Comparison of ENCODE assay signal across 10 cellular contexts in genomic region chr19:10238172-10238783, GRCh38. TPM values are rescaled to one million over a fixed set of nuclear protein-coding genes. Genes with fewer than 3 reads are reported as not detected.
DNase-seq lines count a peak whose midpoint lies in the region; ATAC-seq and TF ChIP-seq lines count a peak whose summit lies in the region.
"Had no signal": no experiment of that assay in that cellular context is flagged by ENCODE, and none has a peak within 500 bp of the region (broad histone marks: within the 10 kb centered on the region; RNA-seq: fewer than 3 reads in every experiment).

No MANE protein-coding gene starts in this region.

- DNase-seq in ELR (ENCODE audit: low read depth) (peak; percentile 32), NCI-H2196 treated with DMSO at 0.1 percent for 48 hours (lab: John Stamatoyannopoulos, UW; ENCODE audit: unreplicated experiment) (peak; percentile 85), epithelial cell of esophagus (ENCODE audit: low read depth) (peak; percentile 72), progenitor cell of endocrine pancreas (ENCODE audit: low spot score, unreplicated experiment) (no peak), foreskin melanocyte (no peak), foreskin keratinocyte (no peak), inferior parietal cortex (ENCODE audit: extremely low spot score) (no peak)
- DNase-seq: amniotic stem cell had no signal

- H3K4me3 Mint-ChIP-seq in progenitor cell of endocrine pancreas (ENCODE audit: low read depth): no peak overlapping the region

- ATAC-seq in HG03280 (IDR thresholded peaks at IDR 0.05; ENCODE audit: unreplicated experiment) (no peak), foreskin keratinocyte (no peak)

- no peaks in the 10 kb centered on the region for H3K4me1 ChIP-seq in foreskin keratinocyte

- no peak overlapping the region for H3K4me3 ChIP-seq in epithelial cell of esophagus (ENCODE audit: low read length)
- H3K4me3 ChIP-seq: ovary had no signal

- H3K27me3 ChIP-seq in foreskin keratinocyte: no peaks in the 10 kb centered on the region
- H3K27me3 ChIP-seq: ovary had no signal

- no peak for TF ChIP-seq CTCF in epithelial cell of esophagus (IDR thresholded peaks at IDR 0.05; ENCODE audit: insufficient read depth, low read depth, low read length, missing control alignments)
- no peak for TF ChIP-seq CTCF in progenitor cell of endocrine pancreas (IDR thresholded peaks at IDR 0.05; ENCODE audit: unreplicated experiment)
- no peak for TF ChIP-seq CTCF in foreskin keratinocyte (conservative IDR thresholded peaks at IDR 0.05)

- no peaks in the 10 kb centered on the region for H3K27me3 Mint-ChIP-seq in progenitor cell of endocrine pancreas

- H3K4me1 Mint-ChIP-seq in progenitor cell of endocrine pancreas (ENCODE audit: low read depth): peaks cover 2% of the 10 kb centered on the region

- H3K9me3 Mint-ChIP-seq in progenitor cell of endocrine pancreas (ENCODE audit: low read depth): no peaks in the 10 kb centered on the region

- no peak overlapping the region for H3K27ac ChIP-seq in foreskin keratinocyte
- H3K27ac ChIP-seq: ovary had no signal

- peak overlapping the region; percentile 69 for H3K27ac Mint-ChIP-seq in progenitor cell of endocrine pancreas

- H3K36me3 Mint-ChIP-seq in progenitor cell of endocrine pancreas (ENCODE audit: insufficient read depth): no peaks in the 10 kb centered on the region

RNA-seq across cellular contexts. Expression of gene S1PR2, which starts 7.1 kb away (rescaled TPM):
- total RNA-seq in progenitor cell of endocrine pancreas (17.9 and 19.2 TPM in 2 replicates), foreskin keratinocyte (3.4 and 4.7 TPM in 2 replicates)
- polyA plus RNA-seq in foreskin keratinocyte: 2.2 and 2.5 TPM in 2 replicates

RNA-seq across cellular contexts. Expression of gene MRPL4, which starts 13.7 kb away (rescaled TPM):
- 51.7 and 52.9 TPM in 2 replicates for total RNA-seq in progenitor cell of endocrine pancreas
- 80.3 and 94.6 TPM in 2 replicates for total RNA-seq in foreskin keratinocyte
- polyA plus RNA-seq in foreskin keratinocyte: 123 and 127 TPM in 2 replicates

RNA-seq across cellular contexts. Expression of gene ICAM1, which starts 32.6 kb away (rescaled TPM):
- total RNA-seq in progenitor cell of endocrine pancreas (0.17 and 0.20 TPM in 2 replicates), foreskin keratinocyte (0.71 and 1.7 TPM in 2 replicates)
- 0.56 and 1.3 TPM in 2 replicates for polyA plus RNA-seq in foreskin keratinocyte

RNA-seq across cellular contexts. Expression of gene DNMT1, which starts 43.5 kb away (rescaled TPM):
- total RNA-seq in progenitor cell of endocrine pancreas: 150 TPM in 2 replicates
- 138 and 160 TPM in 2 replicates for total RNA-seq in foreskin keratinocyte
- 87.8 and 110 TPM in 2 replicates for polyA plus RNA-seq in foreskin keratinocyte

RNA-seq across cellular contexts. Expression of gene ICAM4, which starts 48.5 kb away (rescaled TPM):
- total RNA-seq in progenitor cell of endocrine pancreas: not detected in 2 replicates
- 0.49 and 0.71 TPM in 2 replicates for total RNA-seq in foreskin keratinocyte
- polyA plus RNA-seq in foreskin keratinocyte: 0.51 and 1.8 TPM in 2 replicates

Comparison
In these comparisons a context has a peak if more than half of its experiments do, and no peak if none do; other contexts are left out.
1. DNase-seq: peak in ELR (single experiment), NCI-H2196 treated with DMSO at 0.1 percent for 48 hours (single experiment) and epithelial cell of esophagus (single experiment); none in progenitor cell of endocrine pancreas (single experiment), foreskin melanocyte (single experiment), foreskin keratinocyte (0 of 2) and inferior parietal cortex (single experiment).